In genomic region chr1:184889902-184890301, GRCh38 we compare ENCODE assay signal across 11 cellular contexts.
DNase-seq lines count a peak whose midpoint lies in the region; ATAC-seq and TF ChIP-seq lines count a peak whose summit lies in the region.
"Had no signal": no experiment of that assay in that cellular context is flagged by ENCODE, and none has a peak within 500 bp of the region (broad histone marks: within the 10 kb centered on the region; RNA-seq: fewer than 3 reads in every experiment).

No MANE protein-coding gene starts in this region.

- H3K36me3 ChIP-seq in upper lobe of right lung = no peaks in the 10 kb centered on the region

- H3K9me3 ChIP-seq in right cardiac atrium (ENCODE audit: control insufficient read depth, low read length) (no peaks in the 10 kb centered on the region), upper lobe of right lung (no peaks in the 10 kb centered on the region)

- ATAC-seq in right cardiac atrium (no peak), upper lobe of right lung (no peak)

- no peaks in the 10 kb centered on the region for H3K36me3 Mint-ChIP-seq in activated naive CD8-positive, alpha-beta T cell treated with anti-CD3 and anti-CD28 coated beads for 36 hours

- H3K4me1 Mint-ChIP-seq in activated naive CD8-positive, alpha-beta T cell treated with anti-CD3 and anti-CD28 coated beads for 36 hours = peaks cover 26% of the 10 kb centered on the region

- no peaks in the 10 kb centered on the region for H3K9me3 Mint-ChIP-seq in activated naive CD8-positive, alpha-beta T cell treated with anti-CD3 and anti-CD28 coated beads for 36 hours

- H3K4me3 Mint-ChIP-seq in activated naive CD8-positive, alpha-beta T cell treated with anti-CD3 and anti-CD28 coated beads for 36 hours = no peak overlapping the region

- H3K4me3 ChIP-seq in right cardiac atrium (ENCODE audit: low read length) (no peak overlapping the region), upper lobe of right lung (no peak overlapping the region)

- peak overlapping the region; percentile 66 for H3K27ac Mint-ChIP-seq in activated naive CD8-positive, alpha-beta T cell treated with anti-CD3 and anti-CD28 coated beads for 36 hours

- intact Hi-C loops in right cardiac atrium (cut with DNase I) (loop anchor here in 3 of 4 donors (10.0 kb wide), 2 partner anchors 65 to 85 kb away; partner anchors contain the start of gene NIBAN1 (in 2 of the 3)), upper lobe of right lung (cut with DNase I) (no loop called here)

- no peak for TF ChIP-seq CTCF in upper lobe of right lung (IDR thresholded peaks at IDR 0.05)
- no peak for TF ChIP-seq CTCF in GM10266 (IDR thresholded peaks at IDR 0.05; ENCODE audit: control insufficient read depth, insufficient read depth, low read depth, missing control alignments)

- DNase-seq in activated gamma-delta T cell treated with Interleukin-2 at 50 U/mL for 16 hours = peak; percentile 9
- no peak for DNase-seq in activated gamma-delta T cell (lab: John Stamatoyannopoulos, UW)
- peak; percentile 13 for DNase-seq in activated naive CD8-positive, alpha-beta T cell treated with anti-CD3 and anti-CD28 coated beads for 36 hours
- DNase-seq in right cardiac atrium = no peak
- DNase-seq in upper lobe of right lung = no peak
- no peak for DNase-seq in activated effector memory CD4-positive, alpha-beta T cell treated with anti-CD3 and anti-CD28 coated beads, Interleukin-2, amount 50 U/mL, for 16 hours
- no peak for DNase-seq in DMS 273 (lab: John Stamatoyannopoulos, UW; ENCODE audit: unreplicated experiment)
- no peak for DNase-seq in GM10266 (ENCODE audit: extremely low spot score)
- DNase-seq: DMS79 treated with DMSO at 0.1 percent for 48 hours, NCI-H526, SIG-M5 had no signal

- H3K27me3 Mint-ChIP-seq in activated naive CD8-positive, alpha-beta T cell treated with anti-CD3 and anti-CD28 coated beads for 36 hours = peaks cover 17% of the 10 kb centered on the region

- H3K27ac ChIP-seq in right cardiac atrium (ENCODE audit: low read length) (peak overlapping the region; percentile 82), upper lobe of right lung (peak overlapping the region; percentile 33)

- WGBS in right cardiac atrium = 22% methylated on average over 3 of the region's 3 CpGs

- peaks cover 4% of the 10 kb centered on the region for H3K4me1 ChIP-seq in right cardiac atrium (ENCODE audit: control insufficient read depth, insufficient read depth, low read length)
- H3K4me1 ChIP-seq in upper lobe of right lung = no peaks in the 10 kb centered on the region

- no peaks in the 10 kb centered on the region for H3K27me3 ChIP-seq in right cardiac atrium (ENCODE audit: control insufficient read depth, insufficient read depth)
- H3K27me3 ChIP-seq in upper lobe of right lung = no peaks in the 10 kb centered on the region

Comparison
In these comparisons a context has a peak if more than half of its experiments do, and no peak if none do; other contexts are left out.
1. DNase-seq: peak in activated gamma-delta T cell treated with Interleukin-2 at 50 U/mL for 16 hours (single experiment) and activated naive CD8-positive, alpha-beta T cell treated with anti-CD3 and anti-CD28 coated beads for 36 hours (single experiment); none in activated gamma-delta T cell (single experiment), right cardiac atrium (0 of 3), upper lobe of right lung (single experiment), activated effector memory CD4-positive, alpha-beta T cell treated with anti-CD3 and anti-CD28 coated beads, Interleukin-2, amount 50 U/mL, for 16 hours (single experiment), DMS 273 (single experiment) and GM10266 (single experiment).